16 cellular contexts compared by ENCODE assay signal in genomic region chr3:73028803-73029202, GRCh38. TPM values are rescaled to one million over a fixed set of nuclear protein-coding genes. Genes with fewer than 3 reads are reported as not detected.
DNase-seq lines count a peak whose midpoint lies in the region; ATAC-seq, FAIRE-seq and TF ChIP-seq lines count a peak whose summit lies in the region.
"Had no signal": no experiment of that assay in that cellular context is flagged by ENCODE, and none has a peak within 500 bp of the region (broad histone marks: within the 10 kb centered on the region; RNA-seq: fewer than 3 reads in every experiment).

No MANE protein-coding gene starts in this region.

- H3K9me3 ChIP-seq in breast epithelium (no peaks in the 10 kb centered on the region), SJCRH30 (replicated peaks) (no peaks in the 10 kb centered on the region)
- H3K9me3 ChIP-seq: Peyer's patch, uterus had no signal

- no peak for TF ChIP-seq CTCF in MCF 10A (IDR thresholded peaks at IDR 0.05; ENCODE audit: unreplicated experiment)
- TF ChIP-seq CTCF in breast epithelium (IDR thresholded peaks at IDR 0.05), result no peak
- TF ChIP-seq CTCF in brain microvascular endothelial cell (IDR thresholded peaks at IDR 0.05; ENCODE audit: low read depth, low read length, missing control alignments), result no peak

- H3K4me1 Mint-ChIP-seq in MCF 10A (ENCODE audit: insufficient read depth, unreplicated experiment) (peaks cover 43% of the 10 kb centered on the region), naive B cell (peaks cover 50 to 83% (median 74%) of the 10 kb centered on the region in 3 donors)
- H3K4me1 Mint-ChIP-seq: neural progenitor cell had no signal

- H3K4me3 Mint-ChIP-seq in MCF 10A (ENCODE audit: unreplicated experiment) (no peak overlapping the region), naive B cell (no peak overlapping the region)
- H3K4me3 Mint-ChIP-seq: neural progenitor cell; T-helper 2 cell treated with Interferon-gamma antibody and Interleukin-4, amounts not matched to agents 5 μg/mL and 100 μg/mL, for 36 hours had no signal

- CTCF ChIA-PET in MCF 10A (lab: Yijun Ruan, JAX), result interaction anchor here (0.7 to 1.5 kb wide), 5 partner anchors 12 to 178 kb away, joined by 3 to 4 read pairs (median 4); no protein-coding TSS in a partner anchor

- BruUV-seq in MCF 10A (replicated peaks; lab: Mats Ljungman, UMichigan), result no TSS peak

- DNase-seq in MCF 10A (ENCODE audit: unreplicated experiment) (no peak), breast epithelium (ENCODE audit: low spot score in 2 of 2) (no peak), brain microvascular endothelial cell (peak; percentile 10), naive B cell (no peak), GM19239 (ENCODE audit: insufficient read length, low spot score) (no peak), HTR-8/SVneo (ENCODE audit: insufficient read length, low spot score) (no peak), NCI-H69 (lab: John Stamatoyannopoulos, UW) (no peak), SJCRH30 (no peak)
- DNase-seq: KBM-7; left colon; NCI-H1417; Peyer's patch; stimulated activated CD4-positive, alpha-beta T cell treated with anti-CD3 and anti-CD28 coated beads, Interleukin-12 subunit alpha, Interleukin-12 subunit beta, amount 100 ng/mL, for 4 hours; uterus had no signal

- FAIRE-seq in GM19239 (lab: Jason Lieb, UNC) (no peak), HTR-8/SVneo (lab: Jason Lieb, UNC) (no peak)

- H3K27me3 Mint-ChIP-seq in MCF 10A (ENCODE audit: insufficient read depth, unreplicated experiment) (no peaks in the 10 kb centered on the region), naive B cell (no peaks in the 10 kb centered on the region)

- TF ChIP-seq POLR2A in breast epithelium (IDR thresholded peaks at IDR 0.05), result no peak

- no peaks in the 10 kb centered on the region for H3K36me3 ChIP-seq in breast epithelium
- H3K36me3 ChIP-seq in brain microvascular endothelial cell (replicated peaks), result no peaks in the 10 kb centered on the region
- no peaks in the 10 kb centered on the region for H3K36me3 ChIP-seq in SJCRH30
- H3K36me3 ChIP-seq: Peyer's patch, uterus had no signal

- in situ Hi-C loops in brain microvascular endothelial cell (cut with HindIII; ENCODE audit: low pct_ligation_motif_present, low sequenced_read_pairs), result no loop called here

- peak overlapping the region; percentile 20 for H3K27ac Mint-ChIP-seq in MCF 10A (ENCODE audit: low read depth, unreplicated experiment)
- H3K27ac Mint-ChIP-seq in naive B cell, result peak overlapping the region in 4 of 6 donors; percentile 37 to 87 (median 54)
- H3K27ac Mint-ChIP-seq: neural progenitor cell had no signal

- intact Hi-C loops in MCF 10A (cut with micrococcal nuclease) (loop anchor here (2.0 kb wide), 1 partner anchor 32 kb away; the partner anchor contains the start of gene PPP4R2), breast epithelium (cut with DNase I; ENCODE audit: low total_unique reads) (no loop called here)

- H3K27me3 ChIP-seq in breast epithelium, result no peaks in the 10 kb centered on the region
- H3K27me3 ChIP-seq in brain microvascular endothelial cell (replicated peaks), result no peaks in the 10 kb centered on the region
- H3K27me3 ChIP-seq in SJCRH30, result no peaks in the 10 kb centered on the region
- H3K27me3 ChIP-seq: neural progenitor cell, Peyer's patch, uterus had no signal

- POLR2A ChIA-PET in MCF 10A (lab: Yijun Ruan, JAX), result interaction anchor here (0.6 to 1.3 kb wide), 5 partner anchors 9 to 1489 kb away, joined by 3 to 4 read pairs (median 3); no protein-coding TSS in a partner anchor

- H3K27ac ChIP-seq in breast epithelium (peak overlapping the region in 1 of 2 donors; percentile 16), brain microvascular endothelial cell (peak overlapping the region; percentile 81), SJCRH30 (no peak overlapping the region)
- H3K27ac ChIP-seq: neural progenitor cell, Peyer's patch, uterus had no signal

- ATAC-seq in naive B cell (ENCODE audit: low read depth in 2 of 2), result no peak
- ATAC-seq: left colon had no signal

- no peaks in the 10 kb centered on the region for H3K36me3 Mint-ChIP-seq in MCF 10A (ENCODE audit: insufficient read depth, unreplicated experiment)
- peaks cover 5 to 17% of the 10 kb centered on the region in 2 donors for H3K36me3 Mint-ChIP-seq in naive B cell

- H3K4me3 ChIP-seq in breast epithelium, result no peak overlapping the region
- no peak overlapping the region for H3K4me3 ChIP-seq in brain microvascular endothelial cell (ENCODE audit: low read depth, low read length)
- H3K4me3 ChIP-seq in SJCRH30, result no peak overlapping the region
- H3K4me3 ChIP-seq: neural progenitor cell, Peyer's patch, uterus had no signal

- H3K9me3 Mint-ChIP-seq in MCF 10A (ENCODE audit: unreplicated experiment), result no peaks in the 10 kb centered on the region
- H3K9me3 Mint-ChIP-seq in naive B cell, result no peaks in the 10 kb centered on the region
- H3K9me3 Mint-ChIP-seq: T-helper 2 cell treated with Interferon-gamma antibody and Interleukin-4, amounts not matched to agents 5 μg/mL and 100 μg/mL, for 36 hours had no signal

- H3K4me1 ChIP-seq in breast epithelium, result no peaks in the 10 kb centered on the region
- H3K4me1 ChIP-seq in SJCRH30, result peaks cover 9% of the 10 kb centered on the region; the same call in 1 of the 2 replicates

RNA-seq across cellular contexts. Expression of gene PPP4R2, which starts 32.2 kb away (rescaled TPM):
- 86.3 and 105 TPM in 2 replicates for total RNA-seq in MCF 10A (2022)
- 10 to 100 TPM; 34.6 to 71.4 (median 49.2) TPM for total RNA-seq in breast epithelium
- 10 to 100 TPM; 18.0 to 42.7 (median 30.2) TPM for polyA plus RNA-seq in naive B cell (ENCODE audit: low read depth in 6 of 6)
- total RNA-seq in SJCRH30 (2014; rRNA removed; shearing (Covaris generic)), result 48.9 and 55.6 TPM in 2 replicates

RNA-seq across cellular contexts. Expression of gene EBLN2, which starts 32.7 kb away (rescaled TPM):
- 4.7 and 5.5 TPM in 2 replicates for total RNA-seq in MCF 10A (2022)
- 10 to 100 TPM in 2 of 3 donors, 1 to 10 TPM in 1; 4.2 to 12.0 (median 10.8) TPM for total RNA-seq in breast epithelium
- polyA plus RNA-seq in naive B cell (ENCODE audit: low read depth in 6 of 6), result 1 to 10 TPM in 4 of 6 donors, under 1 TPM in 2; 0.67 to 2.6 (median 1.1) TPM
- total RNA-seq in SJCRH30 (2014; rRNA removed; shearing (Covaris generic)), result 2.8 and 4.4 TPM in 2 replicates
